ENCODE assay signal across 8 cellular contexts in the genomic region with DNA sequence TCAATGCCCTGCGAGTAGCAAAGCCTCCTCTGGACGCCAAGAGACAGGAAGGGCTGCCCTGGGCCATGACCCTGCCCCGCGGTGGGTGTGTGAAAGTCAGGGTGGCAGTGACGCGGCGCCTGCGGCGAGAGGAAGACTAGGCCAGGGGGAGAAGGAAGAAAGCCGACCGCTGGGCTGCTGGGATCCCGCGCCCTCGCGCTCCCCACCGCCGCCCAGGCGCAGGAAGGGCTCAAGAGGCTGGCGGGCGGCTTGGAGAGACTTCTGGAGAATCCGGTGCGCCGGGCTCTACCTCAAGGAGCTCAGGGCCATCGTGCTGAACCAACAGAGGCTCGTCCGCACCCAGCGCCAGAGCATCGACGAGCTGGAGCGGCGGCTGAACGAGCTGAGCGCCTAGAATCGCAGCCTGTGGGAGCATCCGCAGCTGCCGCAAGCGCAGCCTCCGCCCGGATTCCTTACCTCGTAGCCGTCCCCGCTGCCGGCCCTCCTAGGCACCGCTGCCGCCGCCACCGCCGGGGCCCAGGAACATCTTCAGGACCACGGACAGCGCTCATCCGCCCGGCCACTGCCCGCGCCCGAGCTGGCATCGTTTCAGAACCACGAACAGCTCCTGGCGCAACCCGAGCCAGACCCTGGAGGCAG.
DNase-seq lines count a peak whose midpoint lies in the region; ATAC-seq and TF ChIP-seq lines count a peak whose summit lies in the region.

No MANE protein-coding gene starts in this region.

- no peak for TF ChIP-seq CTCF in HCT116 (IDR thresholded peaks at IDR 0.05 in 2 of 3, conservative IDR thresholded peaks at IDR 0.05 in 1 of 3; ENCODE audit: borderline replicate concordance in 1 of 3, insufficient read depth in 1 of 3, low read depth in 2 of 3, low read length in 2 of 3)
- TF ChIP-seq CTCF in stomach (IDR thresholded peaks at IDR 0.05) = no peak

- H3K4me3 ChIP-seq in HCT116 (replicated peaks in 1 of 2; ENCODE audit: low read depth in 1 of 2, low read length in 2 of 2) (no peak overlapping the region), neuron (ENCODE audit: low read length) (no peak overlapping the region), stomach (peak overlapping the region in 1 of 4 donors; percentile 6)

- CTCF ChIA-PET in HCT116 (lab: Charles Lee) = no interaction called here

- TF ChIP-seq RAD21 in HCT116 (IDR thresholded peaks at IDR 0.05; ENCODE audit: low read depth) = no peak

- ATAC-seq in HCT116 (peak; percentile 73), HG03139 (IDR thresholded peaks at IDR 0.05; ENCODE audit: unreplicated experiment) (no peak)

- H3K36me3 ChIP-seq in HCT116 (ENCODE audit: control insufficient read depth in 1 of 2, insufficient read depth in 2 of 2, low read length in 2 of 2) (no peaks in the 10 kb centered on the region), neuron (ENCODE audit: insufficient read depth, low read length) (no peaks in the 10 kb centered on the region), stomach (no peaks in the 10 kb centered on the region)

- H3K27me3 ChIP-seq in HCT116 (ENCODE audit: insufficient read depth, low read length) (peaks cover 32% of the 10 kb centered on the region), neuron (ENCODE audit: insufficient read depth, low read length) (peaks cover 3% of the 10 kb centered on the region), stomach (peaks cover 0 to 63% (median 9%) of the 10 kb centered on the region in 3 donors)

- WGBS in stomach, 5 donors = 4 to 16% (median 7%) methylated on average over 20 to 59 of the region's 59 CpGs

- no peaks in the 10 kb centered on the region for H4K20me1 ChIP-seq in HCT116 (ENCODE audit: insufficient read depth)

- intact Hi-C loops in HCT116 (cut with micrococcal nuclease) (no loop called here), stomach (cut with DNase I; ENCODE audit: low total_unique reads) (no loop called here)

- H3K27ac ChIP-seq in HCT116 (ENCODE audit: low read depth, low read length) (no peak overlapping the region), stomach (no peak overlapping the region)

- TF ChIP-seq POLR2A in HCT116 (IDR thresholded peaks at IDR 0.05; ENCODE audit: borderline replicate concordance, extremely low read depth, insufficient read depth, insufficient read length) = no peak
- no peak for TF ChIP-seq POLR2A in stomach (IDR thresholded peaks at IDR 0.05)

- no peaks in the 10 kb centered on the region for H3K9me3 ChIP-seq in HCT116 (ENCODE audit: control insufficient read depth in 1 of 2, insufficient read depth in 1 of 2, low read depth in 1 of 2, low read length in 2 of 2)
- no peaks in the 10 kb centered on the region for H3K9me3 ChIP-seq in neuron (ENCODE audit: low read length)
- no peaks in the 10 kb centered on the region for H3K9me3 ChIP-seq in stomach

- no peak overlapping the region for H2AFZ ChIP-seq in HCT116 (ENCODE audit: low read depth, low read length, poor library complexity, severe bottlenecking)
- peak overlapping the region; percentile 68 for H2AFZ ChIP-seq in neuron (ENCODE audit: low read depth, low read length)

- H3K79me2 ChIP-seq in HCT116 (ENCODE audit: insufficient read depth, low read length) = no peaks in the 10 kb centered on the region

- BruUV-seq in HCT116 (replicated peaks; lab: Mats Ljungman, UMichigan) = no TSS peak

- RAD21 ChIA-PET in HCT116 (lab: Charles Lee; ENCODE audit: low non-redundant PET in 1 of 2, low total read pairs in 2 of 2, uncharacterized antibody in 2 of 2, unreplicated experiment in 2 of 2) = no interaction called here

- no peak overlapping the region for H3K9ac ChIP-seq in HCT116 (ENCODE audit: low read length)

- TF ChIP-seq EP300 in stomach (IDR thresholded peaks at IDR 0.05) = no peak

- H3K4me2 ChIP-seq in HCT116 (ENCODE audit: low read length) = no peak overlapping the region

- peak; percentile 90 for DNase-seq in AG20443 (ENCODE audit: low spot score)
- no peak for DNase-seq in HCT116 (ENCODE audit: low read depth, low spot score)
- DNase-seq in RPMI7951 (ENCODE audit: low read depth) = peak; percentile 47
- peak; percentile 75 for DNase-seq in activated gamma-delta T cell treated with Interleukin-2 at 50 U/mL for 16 hours
- DNase-seq in foreskin melanocyte = peak; percentile 50
- peak; percentile 86 for DNase-seq in stomach

- no peaks in the 10 kb centered on the region for H3K4me1 ChIP-seq in HCT116 (ENCODE audit: control insufficient read depth in 1 of 2, insufficient read depth in 2 of 2, low read length in 2 of 2)
- no peaks in the 10 kb centered on the region for H3K4me1 ChIP-seq in neuron (ENCODE audit: insufficient read depth, low read length)
- H3K4me1 ChIP-seq in stomach = peaks cover 4 to 12% (median 9%) of the 10 kb centered on the region in 4 donors

- no peaks in the 10 kb centered on the region for H3K9me2 ChIP-seq in HCT116 (ENCODE audit: insufficient read depth)

- POLR2A ChIA-PET in HCT116 (lab: Charles Lee) = no interaction called here

TF ChIP-seq in HCT116, 20 proteins besides CTCF, POLR2A, EP300 and RAD21:
- TF ChIP-seq ELF1 (IDR thresholded peaks at IDR 0.05; ENCODE audit: borderline replicate concordance, low read depth) (no peak), EGR1 (IDR thresholded peaks at IDR 0.05; ENCODE audit: low read depth) (no peak), SIN3A (IDR thresholded peaks at IDR 0.05; ENCODE audit: low read depth) (peak; percentile 35; the same call in 1 of the 2 replicates), EZH2phosphoT487 (IDR thresholded peaks at IDR 0.05; ENCODE audit: borderline replicate concordance) (no peak), ZNF274 (IDR thresholded peaks at IDR 0.05; ENCODE audit: low read depth, low read length) (no peak), EZH2 (IDR thresholded peaks at IDR 0.05) (no peak)
- TF ChIP-seq, protein P1, sequence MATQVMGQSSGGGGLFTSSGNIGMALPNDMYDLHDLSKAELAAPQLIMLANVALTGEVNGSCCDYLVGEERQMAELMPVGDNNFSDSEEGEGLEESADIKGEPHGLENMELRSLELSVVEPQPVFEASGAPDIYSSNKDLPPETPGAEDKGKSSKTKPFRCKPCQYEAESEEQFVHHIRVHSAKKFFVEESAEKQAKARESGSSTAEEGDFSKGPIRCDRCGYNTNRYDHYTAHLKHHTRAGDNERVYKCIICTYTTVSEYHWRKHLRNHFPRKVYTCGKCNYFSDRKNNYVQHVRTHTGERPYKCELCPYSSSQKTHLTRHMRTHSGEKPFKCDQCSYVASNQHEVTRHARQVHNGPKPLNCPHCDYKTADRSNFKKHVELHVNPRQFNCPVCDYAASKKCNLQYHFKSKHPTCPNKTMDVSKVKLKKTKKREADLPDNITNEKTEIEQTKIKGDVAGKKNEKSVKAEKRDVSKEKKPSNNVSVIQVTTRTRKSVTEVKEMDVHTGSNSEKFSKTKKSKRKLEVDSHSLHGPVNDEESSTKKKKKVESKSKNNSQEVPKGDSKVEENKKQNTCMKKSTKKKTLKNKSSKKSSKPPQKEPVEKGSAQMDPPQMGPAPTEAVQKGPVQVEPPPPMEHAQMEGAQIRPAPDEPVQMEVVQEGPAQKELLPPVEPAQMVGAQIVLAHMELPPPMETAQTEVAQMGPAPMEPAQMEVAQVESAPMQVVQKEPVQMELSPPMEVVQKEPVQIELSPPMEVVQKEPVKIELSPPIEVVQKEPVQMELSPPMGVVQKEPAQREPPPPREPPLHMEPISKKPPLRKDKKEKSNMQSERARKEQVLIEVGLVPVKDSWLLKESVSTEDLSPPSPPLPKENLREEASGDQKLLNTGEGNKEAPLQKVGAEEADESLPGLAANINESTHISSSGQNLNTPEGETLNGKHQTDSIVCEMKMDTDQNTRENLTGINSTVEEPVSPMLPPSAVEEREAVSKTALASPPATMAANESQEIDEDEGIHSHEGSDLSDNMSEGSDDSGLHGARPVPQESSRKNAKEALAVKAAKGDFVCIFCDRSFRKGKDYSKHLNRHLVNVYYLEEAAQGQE (IDR thresholded peaks at IDR 0.05; ENCODE audit: low read depth) = peak; percentile 94
- TF ChIP-seq, protein P2, sequence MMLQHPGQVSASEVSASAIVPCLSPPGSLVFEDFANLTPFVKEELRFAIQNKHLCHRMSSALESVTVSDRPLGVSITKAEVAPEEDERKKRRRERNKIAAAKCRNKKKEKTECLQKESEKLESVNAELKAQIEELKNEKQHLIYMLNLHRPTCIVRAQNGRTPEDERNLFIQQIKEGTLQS (IDR thresholded peaks at IDR 0.05) = no peak
